ENCODE assay signal across 12 cellular contexts in genomic region chr1:180925471-180926051, GRCh38. TPM values are rescaled to one million over a fixed set of nuclear protein-coding genes. Genes with fewer than 3 reads are reported as not detected.
A peak's percentile ranks its signal among the peaks of the same experiment; 100 is the strongest.
DNase-seq lines count a peak whose midpoint lies in the region; ATAC-seq and TF ChIP-seq lines count a peak whose summit lies in the region.
"Had no signal": no experiment of that assay in that cellular context is flagged by ENCODE, and none has a peak within 500 bp of the region (broad histone marks: within the 10 kb centered on the region; RNA-seq: fewer than 3 reads in every experiment).

No MANE protein-coding gene starts in this region.

- intact Hi-C loops in Caco-2 (cut with micrococcal nuclease; ENCODE audit: unreplicated experiment) (no loop called here), body of pancreas (cut with DNase I) (no loop called here)

- 17 to 26% methylated on average over 5 to 7 of the region's 7 CpGs for WGBS in body of pancreas, 2 donors

- CTCF ChIA-PET in Caco-2 (lab: Charles Lee): interaction anchor here (0.9 to 1.2 kb wide), 2 partner anchors 44 to 217 kb away, joined by 4 read pairs; no protein-coding TSS in a partner anchor

- peaks cover 13% of the 10 kb centered on the region for H3K36me3 Mint-ChIP-seq in Caco-2 (ENCODE audit: insufficient read depth, unreplicated experiment)
- no peaks in the 10 kb centered on the region for H3K36me3 Mint-ChIP-seq in progenitor cell of endocrine pancreas (ENCODE audit: insufficient read depth)
- no peaks in the 10 kb centered on the region for H3K36me3 Mint-ChIP-seq in activated T-cell treated with anti-CD3 and anti-CD28 coated beads, Interleukin-2, amount 50 U/mL, for 24 hours (ENCODE audit: low read depth)

- H3K4me1 ChIP-seq in Caco-2: peaks cover 33% of the 10 kb centered on the region
- peaks cover 21% of the 10 kb centered on the region for H3K4me1 ChIP-seq in body of pancreas

- no peaks in the 10 kb centered on the region for H3K9me3 Mint-ChIP-seq in Caco-2 (ENCODE audit: unreplicated experiment)
- no peaks in the 10 kb centered on the region for H3K9me3 Mint-ChIP-seq in progenitor cell of endocrine pancreas (ENCODE audit: low read depth)
- H3K9me3 Mint-ChIP-seq in activated T-cell treated with anti-CD3 and anti-CD28 coated beads, Interleukin-2, amount 50 U/mL, for 24 hours: no peaks in the 10 kb centered on the region
- H3K9me3 Mint-ChIP-seq: mesothelial cell of epicardium had no signal

- H3K9me3 ChIP-seq in Caco-2 (no peaks in the 10 kb centered on the region), body of pancreas (no peaks in the 10 kb centered on the region)
- H3K9me3 ChIP-seq: adrenal gland, SJSA1 had no signal

- BruUV-seq in Caco-2 (replicated peaks; lab: Mats Ljungman, UMichigan): no TSS peak

- no peak for TF ChIP-seq CTCF in Caco-2 (IDR thresholded peaks at IDR 0.05; ENCODE audit: insufficient read depth in 1 of 2, low read depth in 1 of 2, low read length in 1 of 2, severe bottlenecking in 1 of 2, unreplicated experiment in 1 of 2)
- no peak for TF ChIP-seq CTCF in body of pancreas (IDR thresholded peaks at IDR 0.05)
- TF ChIP-seq CTCF in progenitor cell of endocrine pancreas (IDR thresholded peaks at IDR 0.05; ENCODE audit: unreplicated experiment): no peak

- no peaks in the 10 kb centered on the region for H3K27me3 ChIP-seq in Caco-2 (replicated peaks; ENCODE audit: control insufficient read depth, insufficient read depth, low read length)
- H3K27me3 ChIP-seq in body of pancreas: no peaks in the 10 kb centered on the region
- H3K27me3 ChIP-seq in layer of hippocampus (ENCODE audit: control insufficient read depth, insufficient read depth, low read length): no peaks in the 10 kb centered on the region
- H3K27me3 ChIP-seq: adrenal gland, SJSA1 had no signal

- DNase-seq in Caco-2 (peak; percentile 55 to 73), body of pancreas (peak in 2 of 4 donors; percentile 23 to 28), progenitor cell of endocrine pancreas (ENCODE audit: low spot score, unreplicated experiment) (peak; percentile 26), COR-L47 (lab: John Stamatoyannopoulos, UW) (no peak), SIG-M5 (lab: John Stamatoyannopoulos, UW) (no peak)
- DNase-seq in activated T-cell treated with anti-CD3 and anti-CD28 coated beads, Interleukin-2, amount 50 U/mL, for 24 hours: no peak
- DNase-seq in NK-92 treated with Interleukin-12 subunit alpha and Interleukin-12 subunit beta, amount 100 ng/mL, for 24 hours (lab: John Stamatoyannopoulos, UW): no peak
- DNase-seq: adrenal gland; effector CD8-positive, alpha-beta T cell had no signal

- no peaks in the 10 kb centered on the region for H3K27me3 Mint-ChIP-seq in Caco-2 (ENCODE audit: insufficient read depth, unreplicated experiment)
- H3K27me3 Mint-ChIP-seq in progenitor cell of endocrine pancreas: no peaks in the 10 kb centered on the region
- peaks cover 2% of the 10 kb centered on the region for H3K27me3 Mint-ChIP-seq in activated T-cell treated with anti-CD3 and anti-CD28 coated beads, Interleukin-2, amount 50 U/mL, for 24 hours

- H3K36me3 ChIP-seq in Caco-2 (ENCODE audit: control insufficient read depth, insufficient read depth, low read length) (no peaks in the 10 kb centered on the region), body of pancreas (replicated peaks in 1 of 2; ENCODE audit: insufficient read depth in 1 of 2, low read depth in 2 of 2) (no peaks in the 10 kb centered on the region)
- H3K36me3 ChIP-seq: adrenal gland had no signal

- H3K27ac Mint-ChIP-seq in Caco-2 (ENCODE audit: unreplicated experiment): no peak overlapping the region
- H3K27ac Mint-ChIP-seq in progenitor cell of endocrine pancreas: peak overlapping the region; percentile 79
- no peak overlapping the region for H3K27ac Mint-ChIP-seq in activated T-cell treated with anti-CD3 and anti-CD28 coated beads, Interleukin-2, amount 50 U/mL, for 24 hours

- TF ChIP-seq POLR2A in body of pancreas (IDR thresholded peaks at IDR 0.05): no peak

- peak; percentile 45 for ATAC-seq in body of pancreas

- H3K4me3 ChIP-seq in Caco-2 (ENCODE audit: low read depth, low read length): no peak overlapping the region
- H3K4me3 ChIP-seq in body of pancreas: no peak overlapping the region
- H3K4me3 ChIP-seq: adrenal gland, SJSA1 had no signal

- no peak overlapping the region for H3K4me3 Mint-ChIP-seq in Caco-2 (ENCODE audit: unreplicated experiment)
- no peak overlapping the region for H3K4me3 Mint-ChIP-seq in progenitor cell of endocrine pancreas (ENCODE audit: low read depth)
- H3K4me3 Mint-ChIP-seq in activated T-cell treated with anti-CD3 and anti-CD28 coated beads, Interleukin-2, amount 50 U/mL, for 24 hours: no peak overlapping the region
- H3K4me3 Mint-ChIP-seq: mesothelial cell of epicardium had no signal

- H3K27ac ChIP-seq in body of pancreas (no peak overlapping the region), layer of hippocampus (ENCODE audit: low read depth, low read length) (peak overlapping the region; percentile 91)
- H3K27ac ChIP-seq: SJSA1 had no signal

- POLR2A ChIA-PET in Caco-2 (lab: Charles Lee): no interaction called here

- H3K4me1 Mint-ChIP-seq in Caco-2 (ENCODE audit: low read depth, unreplicated experiment) (peaks cover 16% of the 10 kb centered on the region), progenitor cell of endocrine pancreas (ENCODE audit: low read depth) (peaks cover 48% of the 10 kb centered on the region)
- H3K4me1 Mint-ChIP-seq in activated T-cell treated with anti-CD3 and anti-CD28 coated beads, Interleukin-2, amount 50 U/mL, for 24 hours (ENCODE audit: low read depth): peaks cover 10% of the 10 kb centered on the region

RNA-seq across cellular contexts. Expression of gene KIAA1614, which starts 12.9 kb away (rescaled TPM):
- 0.26 and 0.29 TPM in 2 replicates for total RNA-seq in Caco-2 (2022)
- total RNA-seq in body of pancreas: 1 to 10 TPM in 1 of 2 donors, under 1 TPM in 1; 0.52 to 4.3 TPM
- total RNA-seq in progenitor cell of endocrine pancreas: 2.1 and 2.5 TPM in 2 replicates

Comparison
In these comparisons a context has a peak if more than half of its experiments do, and no peak if none do; other contexts are left out.
1. DNase-seq: peak in Caco-2 (2 of 2) and progenitor cell of endocrine pancreas (single experiment); none in COR-L47 (single experiment), activated T-cell treated with anti-CD3 and anti-CD28 coated beads, Interleukin-2, amount 50 U/mL, for 24 hours (single experiment), NK-92 treated with Interleukin-12 subunit alpha and Interleukin-12 subunit beta, amount 100 ng/mL, for 24 hours (single experiment) and SIG-M5 (single experiment).